In the genomic region with DNA sequence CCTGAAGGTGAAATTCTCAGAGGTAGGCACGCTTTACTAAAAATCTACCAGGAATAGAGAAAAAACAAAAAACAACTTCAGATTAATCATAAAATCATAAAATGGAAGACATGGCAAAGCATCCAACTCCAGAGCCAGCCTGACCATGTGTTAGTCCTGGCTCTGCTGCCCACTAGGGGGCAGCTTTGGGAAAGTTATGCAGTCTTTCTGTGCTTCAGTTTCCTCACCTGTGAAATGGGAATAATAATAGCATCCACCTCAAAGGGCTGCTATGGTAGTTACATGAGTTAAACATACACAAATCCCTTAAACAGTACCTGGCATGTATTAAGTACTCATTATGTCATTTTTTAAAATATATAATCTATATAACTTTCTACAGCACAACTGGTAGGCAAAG, we compare ENCODE assay signal across 8 cellular contexts. TPM values are rescaled to one million over a fixed set of nuclear protein-coding genes. Genes with fewer than 3 reads are reported as not detected.
DNase-seq lines count a peak whose midpoint lies in the region; ATAC-seq and TF ChIP-seq lines count a peak whose summit lies in the region.

No MANE protein-coding gene starts in this region.

- no peaks in the 10 kb centered on the region for H3K4me1 ChIP-seq in Peyer's patch

- TF ChIP-seq POLR2A in Peyer's patch (IDR thresholded peaks at IDR 0.05): no peak

- no peaks in the 10 kb centered on the region for H3K27me3 ChIP-seq in Peyer's patch

- no peaks in the 10 kb centered on the region for H3K36me3 ChIP-seq in Peyer's patch

- peak; percentile 25 for TF ChIP-seq CTCF in AG04449 (IDR thresholded peaks at IDR 0.05; ENCODE audit: insufficient read depth, low read length, missing control alignments)
- TF ChIP-seq CTCF in Peyer's patch (IDR thresholded peaks at IDR 0.05): peak in 4 of 6 experiments; percentile 25 to 67 (median 54)

- H3K4me3 ChIP-seq in AG04449 (ENCODE audit: low read depth, low read length): no peak overlapping the region
- H3K4me3 ChIP-seq in Peyer's patch: no peak overlapping the region

- DNase-seq in AG04449 (ENCODE audit: low read depth, low spot score) (no peak), Peyer's patch (peak in 1 of 3 donors; percentile 71), fibroblast of the conjunctiva (ENCODE audit: low read depth) (peak; percentile 12), HPDE6-E6E7 (ENCODE audit: extremely low spot score) (no peak)
- no peak for DNase-seq in activated effector memory CD4-positive, alpha-beta T cell treated with Interleukin-2 at 50 U/mL for 16 hours

- POLR2A ChIA-PET in AG04449 (lab: Yijun Ruan, JAX): no interaction called here

- H3K27ac ChIP-seq in Peyer's patch: no peak overlapping the region

- no peaks in the 10 kb centered on the region for H3K9me3 ChIP-seq in Peyer's patch

- CTCF ChIA-PET in AG04449 (lab: Yijun Ruan, JAX): interaction anchor here (0.7 to 1.2 kb wide), 2 partner anchors 9 to 20 kb away, joined by 3 read pairs; no protein-coding TSS in a partner anchor

- peak; percentile 40 for ATAC-seq in GM18498 (IDR thresholded peaks at IDR 0.05; ENCODE audit: unreplicated experiment)
- no peak for ATAC-seq in GM21529 (IDR thresholded peaks at IDR 0.05; ENCODE audit: unreplicated experiment)
- no peak for ATAC-seq in GM21381 (IDR thresholded peaks at IDR 0.05; ENCODE audit: unreplicated experiment)

RNA-seq across cellular contexts. Expression of a gene that starts 52.3 kb away (rescaled TPM):
- 1 to 10 TPM; 4.6 to 8.6 (median 7.9) TPM for total RNA-seq in Peyer's patch
